Comparison of ENCODE assay signal across 2 cellular contexts in genomic region chr6:108685970-108686369, GRCh38.
TF ChIP-seq lines count a peak whose summit lies in the region.

No MANE protein-coding gene starts in this region.

TF ChIP-seq in IMR-90, 13 proteins besides CTCF, POLR2A, EP300 and RAD21:
- no peak for TF ChIP-seq MXI1 (IDR thresholded peaks at IDR 0.05; ENCODE audit: borderline replicate concordance, low read depth, low read length)
- no peak for TF ChIP-seq SMC3 (IDR thresholded peaks at IDR 0.05; ENCODE audit: low read depth, low read length)
- no peak for TF ChIP-seq BHLHE40 (IDR thresholded peaks at IDR 0.05; ENCODE audit: low read depth, low read length)
- TF ChIP-seq RCOR1 (IDR thresholded peaks at IDR 0.05; ENCODE audit: insufficient replicate concordance, low read length) = no peak
- TF ChIP-seq MAZ (IDR thresholded peaks at IDR 0.05; ENCODE audit: borderline replicate concordance, low read depth, low read length) = no peak
- TF ChIP-seq, protein P1, sequence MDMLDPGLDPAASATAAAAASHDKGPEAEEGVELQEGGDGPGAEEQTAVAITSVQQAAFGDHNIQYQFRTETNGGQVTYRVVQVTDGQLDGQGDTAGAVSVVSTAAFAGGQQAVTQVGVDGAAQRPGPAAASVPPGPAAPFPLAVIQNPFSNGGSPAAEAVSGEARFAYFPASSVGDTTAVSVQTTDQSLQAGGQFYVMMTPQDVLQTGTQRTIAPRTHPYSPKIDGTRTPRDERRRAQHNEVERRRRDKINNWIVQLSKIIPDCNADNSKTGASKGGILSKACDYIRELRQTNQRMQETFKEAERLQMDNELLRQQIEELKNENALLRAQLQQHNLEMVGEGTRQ (IDR thresholded peaks at IDR 0.05; ENCODE audit: low read depth, low read length) = no peak
- no peak for TF ChIP-seq RFX5 (IDR thresholded peaks at IDR 0.05; ENCODE audit: low read depth, low read length)
- no peak for TF ChIP-seq ELK1 (IDR thresholded peaks at IDR 0.05; ENCODE audit: borderline replicate concordance, low read depth, low read length)
- TF ChIP-seq CEBPB (IDR thresholded peaks at IDR 0.05; ENCODE audit: low read depth, low read length) = no peak
- no peak for TF ChIP-seq MAFK (IDR thresholded peaks at IDR 0.05; ENCODE audit: low read depth, low read length)
- TF ChIP-seq CHD1 (IDR thresholded peaks at IDR 0.05; ENCODE audit: low read depth, low read length) = no peak
- no peak for TF ChIP-seq FOS (IDR thresholded peaks at IDR 0.05; ENCODE audit: low read depth, low read length)
- no peak for TF ChIP-seq NFE2L2 (IDR thresholded peaks at IDR 0.05; ENCODE audit: low read depth, low read length)

TF ChIP-seq in WTC11, 78 proteins besides CTCF, POLR2A, EP300 and RAD21:
- no peak for TF ChIP-seq MLX (CRISPR knock-in tag; IDR thresholded peaks at IDR 0.05)
- TF ChIP-seq, protein P2, sequence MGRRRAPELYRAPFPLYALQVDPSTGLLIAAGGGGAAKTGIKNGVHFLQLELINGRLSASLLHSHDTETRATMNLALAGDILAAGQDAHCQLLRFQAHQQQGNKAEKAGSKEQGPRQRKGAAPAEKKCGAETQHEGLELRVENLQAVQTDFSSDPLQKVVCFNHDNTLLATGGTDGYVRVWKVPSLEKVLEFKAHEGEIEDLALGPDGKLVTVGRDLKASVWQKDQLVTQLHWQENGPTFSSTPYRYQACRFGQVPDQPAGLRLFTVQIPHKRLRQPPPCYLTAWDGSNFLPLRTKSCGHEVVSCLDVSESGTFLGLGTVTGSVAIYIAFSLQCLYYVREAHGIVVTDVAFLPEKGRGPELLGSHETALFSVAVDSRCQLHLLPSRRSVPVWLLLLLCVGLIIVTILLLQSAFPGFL (CRISPR knock-in tag; IDR thresholded peaks at IDR 0.05; ENCODE audit: borderline replicate concordance) = no peak
- TF ChIP-seq FOXJ3 (CRISPR knock-in tag; IDR thresholded peaks at IDR 0.05; ENCODE audit: borderline replicate concordance) = no peak
- no peak for TF ChIP-seq SMAD4 (CRISPR knock-in tag; IDR thresholded peaks at IDR 0.05)
- TF ChIP-seq NFYB (CRISPR knock-in tag; conservative IDR thresholded peaks at IDR 0.05; ENCODE audit: low read depth) = no peak
- TF ChIP-seq, protein P3, sequence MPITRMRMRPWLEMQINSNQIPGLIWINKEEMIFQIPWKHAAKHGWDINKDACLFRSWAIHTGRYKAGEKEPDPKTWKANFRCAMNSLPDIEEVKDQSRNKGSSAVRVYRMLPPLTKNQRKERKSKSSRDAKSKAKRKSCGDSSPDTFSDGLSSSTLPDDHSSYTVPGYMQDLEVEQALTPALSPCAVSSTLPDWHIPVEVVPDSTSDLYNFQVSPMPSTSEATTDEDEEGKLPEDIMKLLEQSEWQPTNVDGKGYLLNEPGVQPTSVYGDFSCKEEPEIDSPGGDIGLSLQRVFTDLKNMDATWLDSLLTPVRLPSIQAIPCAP (CRISPR knock-in tag; IDR thresholded peaks at IDR 0.05) = no peak
- no peak for TF ChIP-seq ZSCAN18 (CRISPR knock-in tag; IDR thresholded peaks at IDR 0.05)
- no peak for TF ChIP-seq GRHL2 (CRISPR knock-in tag; IDR thresholded peaks at IDR 0.05; ENCODE audit: insufficient replicate concordance, severe bottlenecking)
- no peak for TF ChIP-seq FOXK1 (CRISPR knock-in tag; IDR thresholded peaks at IDR 0.05)
- TF ChIP-seq TP53 (CRISPR knock-in tag; IDR thresholded peaks at IDR 0.05) = no peak
- TF ChIP-seq OVOL2 (CRISPR knock-in tag; IDR thresholded peaks at IDR 0.05; ENCODE audit: borderline replicate concordance) = no peak
- TF ChIP-seq ATF2 (CRISPR knock-in tag; IDR thresholded peaks at IDR 0.05; ENCODE audit: borderline replicate concordance, low read depth) = no peak
- no peak for TF ChIP-seq PRRX2 (CRISPR knock-in tag; IDR thresholded peaks at IDR 0.05)
- no peak for TF ChIP-seq FOXP4 (CRISPR knock-in tag; IDR thresholded peaks at IDR 0.05)
- TF ChIP-seq, protein P4, sequence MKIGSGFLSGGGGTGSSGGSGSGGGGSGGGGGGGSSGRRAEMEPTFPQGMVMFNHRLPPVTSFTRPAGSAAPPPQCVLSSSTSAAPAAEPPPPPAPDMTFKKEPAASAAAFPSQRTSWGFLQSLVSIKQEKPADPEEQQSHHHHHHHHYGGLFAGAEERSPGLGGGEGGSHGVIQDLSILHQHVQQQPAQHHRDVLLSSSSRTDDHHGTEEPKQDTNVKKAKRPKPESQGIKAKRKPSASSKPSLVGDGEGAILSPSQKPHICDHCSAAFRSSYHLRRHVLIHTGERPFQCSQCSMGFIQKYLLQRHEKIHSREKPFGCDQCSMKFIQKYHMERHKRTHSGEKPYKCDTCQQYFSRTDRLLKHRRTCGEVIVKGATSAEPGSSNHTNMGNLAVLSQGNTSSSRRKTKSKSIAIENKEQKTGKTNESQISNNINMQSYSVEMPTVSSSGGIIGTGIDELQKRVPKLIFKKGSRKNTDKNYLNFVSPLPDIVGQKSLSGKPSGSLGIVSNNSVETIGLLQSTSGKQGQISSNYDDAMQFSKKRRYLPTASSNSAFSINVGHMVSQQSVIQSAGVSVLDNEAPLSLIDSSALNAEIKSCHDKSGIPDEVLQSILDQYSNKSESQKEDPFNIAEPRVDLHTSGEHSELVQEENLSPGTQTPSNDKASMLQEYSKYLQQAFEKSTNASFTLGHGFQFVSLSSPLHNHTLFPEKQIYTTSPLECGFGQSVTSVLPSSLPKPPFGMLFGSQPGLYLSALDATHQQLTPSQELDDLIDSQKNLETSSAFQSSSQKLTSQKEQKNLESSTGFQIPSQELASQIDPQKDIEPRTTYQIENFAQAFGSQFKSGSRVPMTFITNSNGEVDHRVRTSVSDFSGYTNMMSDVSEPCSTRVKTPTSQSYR (CRISPR knock-in tag; IDR thresholded peaks at IDR 0.05) = no peak
- no peak for TF ChIP-seq ZNF416 (CRISPR knock-in tag; IDR thresholded peaks at IDR 0.05)
TF ChIP-seq in WTC11: peak in this region for 0.
